12 cellular contexts compared by ENCODE assay signal in genomic region chr3:154132777-154133375, GRCh38. TPM values are rescaled to one million over a fixed set of nuclear protein-coding genes. Genes with fewer than 3 reads are reported as not detected.
DNase-seq lines count a peak whose midpoint lies in the region; ATAC-seq and TF ChIP-seq lines count a peak whose summit lies in the region.
"Had no signal": no experiment of that assay in that cellular context is flagged by ENCODE, and none has a peak within 500 bp of the region (broad histone marks: within the 10 kb centered on the region; RNA-seq: fewer than 3 reads in every experiment).

No MANE protein-coding gene starts in this region.

- H3K4me1 ChIP-seq in foreskin keratinocyte: peaks cover 34% of the 10 kb centered on the region

- H3K27me3 ChIP-seq in foreskin keratinocyte: no peaks in the 10 kb centered on the region

- ATAC-seq in foreskin keratinocyte: peak; percentile 63
- no peak for ATAC-seq in GM21423 (IDR thresholded peaks at IDR 0.05; ENCODE audit: unreplicated experiment)
- ATAC-seq in omental fat pad (ENCODE audit: low FRiP score): no peak
- no peak for ATAC-seq in activated CD4-positive, CD25-positive, alpha-beta regulatory T cell treated with anti-CD3 and anti-CD28 coated beads, Interleukin-2, amount 50 U/mL, for 24 hours
- ATAC-seq: stimulated activated naive B cell treated with anti-CD40 and anti-IgM and Interleukin-4, amounts not matched to agents 10 μg/mL and 1 μg/mL and 100 μg/mL, for 72 hours had no signal

- no peak overlapping the region for H3K27ac ChIP-seq in foreskin keratinocyte

- DNase-seq in COR-L47 (lab: John Stamatoyannopoulos, UW) (peak; percentile 24), LoVo (ENCODE audit: low spot score) (peak; percentile 62), NCI-H774 (lab: John Stamatoyannopoulos, UW) (peak; percentile 69), foreskin keratinocyte (peak in 1 of 2 donors; percentile 58), anterior cingulate cortex (lab: John Stamatoyannopoulos, UW) (no peak), omental fat pad (ENCODE audit: low spot score) (no peak)
- DNase-seq: amniotic stem cell; HCEC 1CT; naive B cell; stimulated activated naive B cell treated with anti-CD40 and anti-IgM and Interleukin-4, amounts not matched to agents 10 μg/mL and 1 μg/mL and 100 μg/mL, for 72 hours had no signal

- TF ChIP-seq CTCF in foreskin keratinocyte (conservative IDR thresholded peaks at IDR 0.05) (no peak), omental fat pad (IDR thresholded peaks at IDR 0.05) (no peak)

RNA-seq across cellular contexts. Expression of gene ARHGEF26, which starts 11.7 kb away (rescaled TPM):
- total RNA-seq in foreskin keratinocyte (5.2 and 5.3 TPM in 2 replicates), omental fat pad (10 to 100 TPM; 12.0 to 26.9 (median 14.1) TPM)
- polyA plus RNA-seq in foreskin keratinocyte: 1.4 and 1.7 TPM in 2 replicates

Comparison
In these comparisons a context has a peak if more than half of its experiments do, and no peak if none do; other contexts are left out.
1. DNase-seq: peak in COR-L47 (single experiment), LoVo (single experiment) and NCI-H774 (single experiment); none in anterior cingulate cortex (0 of 58) and omental fat pad (single experiment).